Comparison of ENCODE assay signal across 24 cellular contexts in genomic region chr16:85352221-85352620, GRCh38.
DNase-seq lines count a peak whose midpoint lies in the region; ATAC-seq, FAIRE-seq and TF ChIP-seq lines count a peak whose summit lies in the region.
"Had no signal": no experiment of that assay in that cellular context is flagged by ENCODE, and none has a peak within 500 bp of the region (broad histone marks: within the 10 kb centered on the region; RNA-seq: fewer than 3 reads in every experiment).

No MANE protein-coding gene starts in this region.

- BruUV-seq in endothelial cell of umbilical vein (replicated peaks; lab: Mats Ljungman, UMichigan), result no TSS peak

- H2BK5ac ChIP-seq in H9 (ENCODE audit: insufficient read length, low read length), result no peak overlapping the region

- H3K4me1 Mint-ChIP-seq in H9, result peaks cover 13 to 40% of the 10 kb centered on the region in 2 experiments
- H3K4me1 Mint-ChIP-seq: activated B cell treated with CpG ODN at 0.5 μM for 24 hours; stimulated activated effector memory CD8-positive, alpha-beta T cell treated with anti-CD3 and anti-CD28 coated beads, Interleukin-12 subunit alpha, Interleukin-12 subunit beta, amount 100 ng/mL, for 72 hours had no signal

- peaks cover 13% of the 10 kb centered on the region for H3K27me3 Mint-ChIP-seq in H9 (ENCODE audit: low read depth)
- H3K27me3 Mint-ChIP-seq: activated naive CD8-positive, alpha-beta T cell had no signal

- DNase-seq in H9 (no peak), NCI-H69 (lab: John Stamatoyannopoulos, UW) (peak; percentile 43), endothelial cell of umbilical vein (ENCODE audit: low read depth, low spot score) (peak; percentile 26), GM13977 (ENCODE audit: low spot score) (no peak), D341Med (ENCODE audit: low spot score) (no peak), NCI-H748 treated with DMSO at 0.1 percent for 48 hours (lab: John Stamatoyannopoulos, UW) (no peak)
- DNase-seq: activated B cell treated with CpG ODN at 0.5 μM for 24 hours; activated CD4-positive, alpha-beta T cell treated with anti-CD3 and anti-CD28 coated beads, Interleukin-2, amount 50 U/mL, for 48 hours; C1 segment of cervical spinal cord; MG63; NCI-H146; NCI-H2171; NCI-H524; SHP77 had no signal

- H3K36me3 ChIP-seq in endothelial cell of umbilical vein (ENCODE audit: control insufficient read depth in 2 of 2, extremely low read depth in 1 of 2, insufficient read depth in 2 of 2, low read length in 2 of 2), result no peaks in the 10 kb centered on the region
- no peaks in the 10 kb centered on the region for H3K36me3 ChIP-seq in rectal smooth muscle tissue (ENCODE audit: control insufficient read depth, insufficient read depth, low read length)
- H3K36me3 ChIP-seq: MG63, vagina had no signal

- H3K23me2 ChIP-seq in H9 (ENCODE audit: insufficient read length, low read depth, low read length, poor library complexity, severe bottlenecking), result no peaks in the 10 kb centered on the region

- peaks cover 4 to 14% (median 9%) of the 10 kb centered on the region in 3 experiments; a peak in 6 of 7 replicates for H3K36me3 Mint-ChIP-seq in H9 (ENCODE audit: insufficient read depth in 1 of 3, low read depth in 3 of 3)
- H3K36me3 Mint-ChIP-seq: activated naive CD8-positive, alpha-beta T cell; stimulated activated effector memory CD8-positive, alpha-beta T cell treated with anti-CD3 and anti-CD28 coated beads, Interleukin-12 subunit alpha, Interleukin-12 subunit beta, amount 100 ng/mL, for 72 hours had no signal

- H2AFZ ChIP-seq in H9 (ENCODE audit: low read length) (no peak overlapping the region), endothelial cell of umbilical vein (ENCODE audit: low read depth, low read length) (no peak overlapping the region)

- H2BK20ac ChIP-seq in H9 (ENCODE audit: low read depth, low read length, poor library complexity, severe bottlenecking), result no peak overlapping the region

- no peaks in the 10 kb centered on the region for H3K79me2 ChIP-seq in H9 (ENCODE audit: insufficient read depth, low read length)
- H3K79me2 ChIP-seq in endothelial cell of umbilical vein (ENCODE audit: control insufficient read depth, insufficient read depth, low read length), result no peaks in the 10 kb centered on the region

- H3K9ac ChIP-seq in H9 (ENCODE audit: extremely low read depth, insufficient read length, low read length), result no peak overlapping the region
- H3K9ac ChIP-seq in endothelial cell of umbilical vein (replicated peaks; ENCODE audit: extremely low read depth, insufficient read depth, low read length), result no peak overlapping the region
- H3K9ac ChIP-seq in rectal smooth muscle tissue (ENCODE audit: low read length), result no peak overlapping the region

- no peak overlapping the region for H3K23ac ChIP-seq in H9 (ENCODE audit: insufficient read length, low read depth, low read length)

- no peak overlapping the region for H3K14ac ChIP-seq in H9 (ENCODE audit: insufficient read depth, low read length)

- dilution Hi-C loops in endothelial cell of umbilical vein (cut with MboI; ENCODE audit: extremely low pct_ligation_motif_present, low sequenced_read_pairs), result no loop called here

- peaks cover 10 to 13% of the 10 kb centered on the region in 2 experiments for H3K9me3 Mint-ChIP-seq in H9
- H3K9me3 Mint-ChIP-seq: activated B cell treated with CpG ODN at 0.5 μM for 24 hours; stimulated activated effector memory CD8-positive, alpha-beta T cell treated with anti-CD3 and anti-CD28 coated beads, Interleukin-12 subunit alpha, Interleukin-12 subunit beta, amount 100 ng/mL, for 72 hours had no signal

- no peak overlapping the region for H4K5ac ChIP-seq in H9 (ENCODE audit: insufficient read length, low read depth, low read length)

- no peak overlapping the region for H4K8ac ChIP-seq in H9 (replicated peaks; ENCODE audit: insufficient read length, low read depth, low read length)

- no peak overlapping the region for H3T11ph ChIP-seq in H9 (ENCODE audit: low read length)

- H3K27me3 ChIP-seq in H9 (ENCODE audit: insufficient read depth, low read length) (no peaks in the 10 kb centered on the region), endothelial cell of umbilical vein (ENCODE audit: control insufficient read depth in 2 of 2, insufficient read depth in 2 of 2, low read length in 2 of 2) (no peaks in the 10 kb centered on the region), rectal smooth muscle tissue (ENCODE audit: control insufficient read depth, insufficient read depth, low read length) (no peaks in the 10 kb centered on the region)
- H3K27me3 ChIP-seq: MG63, vagina had no signal

- H3K4me2 ChIP-seq in H9 (ENCODE audit: insufficient read depth, insufficient read length, low read length) (no peak overlapping the region), endothelial cell of umbilical vein (ENCODE audit: insufficient read depth, low read length) (no peak overlapping the region)
- H3K4me2 ChIP-seq: smooth muscle cell had no signal

- H3K4ac ChIP-seq in H9 (ENCODE audit: low read depth, low read length), result no peak overlapping the region

- H3K9me1 ChIP-seq in endothelial cell of umbilical vein (replicated peaks; ENCODE audit: control insufficient read depth, extremely low read depth, insufficient read depth, low read length), result no peaks in the 10 kb centered on the region

- no peak overlapping the region for H4K91ac ChIP-seq in H9 (ENCODE audit: insufficient read length, low read depth, low read length)

- no peak overlapping the region for H2AK5ac ChIP-seq in H9 (ENCODE audit: insufficient read length, low read length)

- H2BK15ac ChIP-seq in H9 (ENCODE audit: low read depth, low read length), result no peak overlapping the region

- H3K9me3 ChIP-seq in H9 (ENCODE audit: control insufficient read depth, low read depth, low read length) (no peaks in the 10 kb centered on the region), endothelial cell of umbilical vein (replicated peaks; ENCODE audit: control insufficient read depth, insufficient read depth, low read length) (no peaks in the 10 kb centered on the region)
- H3K9me3 ChIP-seq: MG63, vagina had no signal

- H3K4me3 ChIP-seq in endothelial cell of umbilical vein (replicated peaks in 1 of 3; ENCODE audit: insufficient read depth in 1 of 3, low read depth in 1 of 3, low read length in 3 of 3) (no peak overlapping the region), rectal smooth muscle tissue (ENCODE audit: low read length) (no peak overlapping the region)
- H3K4me3 ChIP-seq: K562, MG63, smooth muscle cell, vagina had no signal

- ATAC-seq in GM18858 (IDR thresholded peaks at IDR 0.05; ENCODE audit: unreplicated experiment), result no peak
- ATAC-seq: K562; stimulated activated effector memory CD8-positive, alpha-beta T cell treated with anti-CD3 and anti-CD28 coated beads, Interleukin-12 subunit alpha, Interleukin-12 subunit beta, amount 100 ng/mL, for 72 hours had no signal

- no peak overlapping the region for H3K56ac ChIP-seq in H9 (ENCODE audit: insufficient read length, low read depth, low read length)

- no peak for FAIRE-seq in endothelial cell of umbilical vein (lab: Jason Lieb, UNC)
- FAIRE-seq: astrocyte, GM12891, K562 had no signal

- H4K20me1 ChIP-seq in H9 (ENCODE audit: control insufficient read depth, insufficient read depth, insufficient read length) (peaks cover 2% of the 10 kb centered on the region), endothelial cell of umbilical vein (replicated peaks; ENCODE audit: control insufficient read depth, extremely low read depth, insufficient read depth, low read length) (no peaks in the 10 kb centered on the region)

- H3K27ac ChIP-seq in H9 (ENCODE audit: insufficient read length, low read depth, low read length), result no peak overlapping the region
- H3K27ac ChIP-seq in endothelial cell of umbilical vein (ENCODE audit: insufficient read depth, low read depth, low read length), result no peak overlapping the region
- peak overlapping the region; percentile 4 for H3K27ac ChIP-seq in rectal smooth muscle tissue (ENCODE audit: low read depth, low read length)
- H3K27ac ChIP-seq: epithelial cell of prostate, vagina had no signal

- H3K4me1 ChIP-seq in H9 (ENCODE audit: insufficient read depth, low read length), result no peaks in the 10 kb centered on the region
- peaks cover 5% of the 10 kb centered on the region for H3K4me1 ChIP-seq in endothelial cell of umbilical vein (ENCODE audit: control insufficient read depth, extremely low read depth, insufficient read depth, low read length)
- H3K4me1 ChIP-seq in rectal smooth muscle tissue (ENCODE audit: control insufficient read depth, insufficient read depth, low read length), result peaks cover 22% of the 10 kb centered on the region

- TF ChIP-seq CTCF in H9 (conservative IDR thresholded peaks at IDR 0.05) (no peak), endothelial cell of umbilical vein (IDR thresholded peaks at IDR 0.05; ENCODE audit: extremely low read depth in 1 of 2, insufficient read depth in 1 of 2, low read depth in 1 of 2, low read length in 2 of 2) (no peak), GM13977 (IDR thresholded peaks at IDR 0.05; ENCODE audit: extremely low read depth, insufficient read depth, missing control alignments) (no peak)

- H2BK120ac ChIP-seq in H9 (ENCODE audit: low read depth, low read length, poor library complexity, severe bottlenecking), result no peak overlapping the region

- in situ Hi-C loops in GM13977 (cut with MboI; ENCODE audit: low pct_unique_long_range_greater_than_20kb, low sequenced_read_pairs, unreplicated experiment), result no loop called here

- no peak for TF ChIP-seq POLR2A in endothelial cell of umbilical vein (IDR thresholded peaks at IDR 0.05; ENCODE audit: low read depth, low read length)

- H3K79me1 ChIP-seq in H9 (ENCODE audit: insufficient read depth, low read depth, low read length, poor library complexity, severe bottlenecking), result no peaks in the 10 kb centered on the region

- H3K4me3 Mint-ChIP-seq in H9, result no peak overlapping the region; a peak in 1 of 5 replicates
- H3K4me3 Mint-ChIP-seq: activated B cell treated with CpG ODN at 0.5 μM for 24 hours; activated naive CD8-positive, alpha-beta T cell; stimulated activated effector memory CD8-positive, alpha-beta T cell treated with anti-CD3 and anti-CD28 coated beads, Interleukin-12 subunit alpha, Interleukin-12 subunit beta, amount 100 ng/mL, for 72 hours had no signal

- no peak overlapping the region for H3K18ac ChIP-seq in H9 (ENCODE audit: insufficient read length, low read depth, low read length)

- no CpG with 5 or more reads among the region's 4 CpGs for WGBS in H9 (ENCODE audit: extremely low coverage, insufficient read length, low lambda C conversion rate)

- intact Hi-C loops in endothelial cell of umbilical vein (cut with micrococcal nuclease), result no loop called here

- POLR2A ChIA-PET in endothelial cell of umbilical vein (lab: Charles Lee), result no interaction called here

- CTCF ChIA-PET in endothelial cell of umbilical vein (lab: Charles Lee), result no interaction called here

- no peak overlapping the region for H2BK12ac ChIP-seq in H9 (ENCODE audit: insufficient read length, low read depth, low read length)

- peak overlapping the region in 2 of 3 experiments; percentile 83 to 89; a peak in 3 of 7 replicates for H3K27ac Mint-ChIP-seq in H9
- H3K27ac Mint-ChIP-seq: activated B cell treated with CpG ODN at 0.5 μM for 24 hours; activated naive CD8-positive, alpha-beta T cell; stimulated activated effector memory CD8-positive, alpha-beta T cell treated with anti-CD3 and anti-CD28 coated beads, Interleukin-12 subunit alpha, Interleukin-12 subunit beta, amount 100 ng/mL, for 72 hours had no signal

TF ChIP-seq in endothelial cell of umbilical vein, 7 proteins besides CTCF, POLR2A, EP300 and RAD21 (continues in another document):
- no peak for TF ChIP-seq EZH2 (IDR thresholded peaks at IDR 0.05; ENCODE audit: borderline replicate concordance, low read depth, low read length, severe bottlenecking)

Comparison
In these comparisons a context has a peak if more than half of its experiments do, and no peak if none do; other contexts are left out.
1. DNase-seq: peak in NCI-H69 (single experiment) and endothelial cell of umbilical vein (single experiment); none in H9 (single experiment), GM13977 (single experiment), D341Med (single experiment) and NCI-H748 treated with DMSO at 0.1 percent for 48 hours (single experiment).